Comparison of ENCODE assay signal across 1 cellular context in the genomic region with DNA sequence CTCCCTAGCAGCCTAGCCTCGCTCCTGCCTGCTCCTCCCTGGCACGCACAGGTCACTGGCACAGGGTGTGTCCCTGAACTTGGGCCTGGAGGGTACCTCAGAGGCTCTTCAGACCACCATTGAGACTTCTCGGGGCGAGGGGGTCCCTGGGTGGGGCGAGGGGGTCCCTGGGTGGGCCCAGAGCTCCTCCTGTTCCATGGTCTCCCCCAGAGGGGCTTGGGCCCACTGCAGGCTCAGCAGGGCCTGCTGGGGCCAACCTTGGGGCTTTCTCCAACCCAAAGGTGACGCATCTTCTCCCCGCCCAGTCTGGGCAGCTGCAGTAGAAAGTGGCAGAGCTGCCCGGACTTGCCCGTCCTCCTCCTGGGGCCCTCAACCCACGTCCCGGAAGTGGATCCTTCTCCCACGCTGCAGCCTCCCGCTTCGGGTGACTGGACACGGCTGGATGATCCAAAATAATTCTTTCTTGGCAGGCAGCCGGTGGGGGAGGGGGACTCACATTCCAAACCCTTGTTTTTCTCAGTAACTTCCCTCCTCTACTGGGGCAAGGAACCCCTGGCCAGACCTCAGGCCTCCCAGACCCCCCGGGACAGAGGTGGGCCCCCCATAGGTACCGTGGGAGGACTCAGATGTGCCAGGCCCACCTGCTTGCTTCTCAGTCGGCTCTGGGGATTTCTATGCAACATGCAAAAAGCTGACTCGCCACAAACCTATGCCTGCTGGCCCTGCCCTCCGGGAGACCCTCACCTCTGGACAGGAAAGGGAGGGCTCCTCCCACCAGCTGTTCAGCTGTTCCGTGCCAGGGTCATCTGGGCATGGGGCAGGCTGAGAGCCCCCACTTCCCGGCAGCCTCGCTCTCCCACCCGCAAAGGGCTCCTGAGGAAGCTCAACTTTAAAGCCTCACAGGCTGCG.
TF ChIP-seq lines count a peak whose summit lies in the region.

No MANE protein-coding gene starts in this region.

TF ChIP-seq in HepG2, 621 proteins besides CTCF, POLR2A, EP300 and RAD21 (continued from another document and continues in another):
- TF ChIP-seq, protein P1, sequence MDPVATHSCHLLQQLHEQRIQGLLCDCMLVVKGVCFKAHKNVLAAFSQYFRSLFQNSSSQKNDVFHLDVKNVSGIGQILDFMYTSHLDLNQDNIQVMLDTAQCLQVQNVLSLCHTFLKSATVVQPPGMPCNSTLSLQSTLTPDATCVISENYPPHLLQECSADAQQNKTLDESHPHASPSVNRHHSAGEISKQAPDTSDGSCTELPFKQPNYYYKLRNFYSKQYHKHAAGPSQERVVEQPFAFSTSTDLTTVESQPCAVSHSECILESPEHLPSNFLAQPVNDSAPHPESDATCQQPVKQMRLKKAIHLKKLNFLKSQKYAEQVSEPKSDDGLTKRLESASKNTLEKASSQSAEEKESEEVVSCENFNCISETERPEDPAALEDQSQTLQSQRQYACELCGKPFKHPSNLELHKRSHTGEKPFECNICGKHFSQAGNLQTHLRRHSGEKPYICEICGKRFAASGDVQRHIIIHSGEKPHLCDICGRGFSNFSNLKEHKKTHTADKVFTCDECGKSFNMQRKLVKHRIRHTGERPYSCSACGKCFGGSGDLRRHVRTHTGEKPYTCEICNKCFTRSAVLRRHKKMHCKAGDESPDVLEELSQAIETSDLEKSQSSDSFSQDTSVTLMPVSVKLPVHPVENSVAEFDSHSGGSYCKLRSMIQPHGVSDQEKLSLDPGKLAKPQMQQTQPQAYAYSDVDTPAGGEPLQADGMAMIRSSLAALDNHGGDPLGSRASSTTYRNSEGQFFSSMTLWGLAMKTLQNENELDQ (CRISPR knock-in tag; IDR thresholded peaks at IDR 0.05; ENCODE audit: borderline replicate concordance), result no peak
- TF ChIP-seq IRX3 (CRISPR knock-in tag; IDR thresholded peaks at IDR 0.05; ENCODE audit: borderline replicate concordance, low read depth) (no peak), MEIS2 (CRISPR knock-in tag; IDR thresholded peaks at IDR 0.05) (no peak), ETV5 (CRISPR knock-in tag; IDR thresholded peaks at IDR 0.05; ENCODE audit: borderline replicate concordance) (peak; percentile 50; the same call in 1 of the 2 replicates), HIC2 (CRISPR knock-in tag; IDR thresholded peaks at IDR 0.05; ENCODE audit: low read depth) (peak; percentile 71), SRF (IDR thresholded peaks at IDR 0.05; ENCODE audit: low read depth, low read length) (no peak), GATA4 (IDR thresholded peaks at IDR 0.05; ENCODE audit: borderline replicate concordance, low read depth) (no peak), SRSF4 (IDR thresholded peaks at IDR 0.05; ENCODE audit: low read depth, low read length, poor library complexity, severe bottlenecking) (no peak), TCF7 (IDR thresholded peaks at IDR 0.05; ENCODE audit: low read depth) (no peak), HES4 (CRISPR knock-in tag; IDR thresholded peaks at IDR 0.05; ENCODE audit: borderline replicate concordance) (no peak), ATF5 (CRISPR knock-in tag; IDR thresholded peaks at IDR 0.05; ENCODE audit: low read depth) (no peak), SOX5 (CRISPR knock-in tag; IDR thresholded peaks at IDR 0.05; ENCODE audit: borderline replicate concordance) (0 out of 2 replicates have a peak, but pooled peaks have one; percentile 28), ZNF510 (CRISPR knock-in tag; IDR thresholded peaks at IDR 0.05; ENCODE audit: low read depth) (no peak), RARA (CRISPR knock-in tag; IDR thresholded peaks at IDR 0.05) (no peak), ATAD3A (CRISPR knock-in tag; IDR thresholded peaks at IDR 0.05) (no peak), POLR2AphosphoS2 (IDR thresholded peaks at IDR 0.05; ENCODE audit: low read depth, low read length) (no peak), ZBTB3 (CRISPR knock-in tag; IDR thresholded peaks at IDR 0.05; ENCODE audit: borderline replicate concordance, low read depth) (no peak), ELF3 (CRISPR knock-in tag; IDR thresholded peaks at IDR 0.05) (no peak), PHF20 (CRISPR knock-in tag; IDR thresholded peaks at IDR 0.05) (0 out of 2 replicates have a peak, but pooled peaks have one; percentile 9), TBP (CRISPR knock-in tag; IDR thresholded peaks at IDR 0.05) (no peak), ZNF460 (CRISPR knock-in tag; IDR thresholded peaks at IDR 0.05; ENCODE audit: borderline replicate concordance) (no peak), RFX3 (CRISPR knock-in tag; IDR thresholded peaks at IDR 0.05) (no peak), KLF11 (CRISPR knock-in tag; IDR thresholded peaks at IDR 0.05) (no peak), HCFC1 (IDR thresholded peaks at IDR 0.05; ENCODE audit: low read depth, low read length) (no peak), KLF9 (CRISPR knock-in tag; IDR thresholded peaks at IDR 0.05; ENCODE audit: low read depth) (no peak), ZNF839 (CRISPR knock-in tag; IDR thresholded peaks at IDR 0.05; ENCODE audit: borderline replicate concordance) (no peak), TFDP2 (CRISPR knock-in tag; IDR thresholded peaks at IDR 0.05) (no peak), PBX3 (CRISPR knock-in tag; IDR thresholded peaks at IDR 0.05; ENCODE audit: borderline replicate concordance) (no peak), ZNF256 (CRISPR knock-in tag; conservative IDR thresholded peaks at IDR 0.05) (no peak), ZNF335 (CRISPR knock-in tag; IDR thresholded peaks at IDR 0.05) (no peak), ELF1 (CRISPR knock-in tag; IDR thresholded peaks at IDR 0.05) (peak; percentile 79), PLRG1 (conservative IDR thresholded peaks at IDR 0.05) (no peak), SP1 (IDR thresholded peaks at IDR 0.05) (no peak), SP1 (CRISPR knock-in tag; IDR thresholded peaks at IDR 0.05) (no peak), STAG1 (CRISPR knock-in tag; IDR thresholded peaks at IDR 0.05) (no peak)
- TF ChIP-seq, protein P2, sequence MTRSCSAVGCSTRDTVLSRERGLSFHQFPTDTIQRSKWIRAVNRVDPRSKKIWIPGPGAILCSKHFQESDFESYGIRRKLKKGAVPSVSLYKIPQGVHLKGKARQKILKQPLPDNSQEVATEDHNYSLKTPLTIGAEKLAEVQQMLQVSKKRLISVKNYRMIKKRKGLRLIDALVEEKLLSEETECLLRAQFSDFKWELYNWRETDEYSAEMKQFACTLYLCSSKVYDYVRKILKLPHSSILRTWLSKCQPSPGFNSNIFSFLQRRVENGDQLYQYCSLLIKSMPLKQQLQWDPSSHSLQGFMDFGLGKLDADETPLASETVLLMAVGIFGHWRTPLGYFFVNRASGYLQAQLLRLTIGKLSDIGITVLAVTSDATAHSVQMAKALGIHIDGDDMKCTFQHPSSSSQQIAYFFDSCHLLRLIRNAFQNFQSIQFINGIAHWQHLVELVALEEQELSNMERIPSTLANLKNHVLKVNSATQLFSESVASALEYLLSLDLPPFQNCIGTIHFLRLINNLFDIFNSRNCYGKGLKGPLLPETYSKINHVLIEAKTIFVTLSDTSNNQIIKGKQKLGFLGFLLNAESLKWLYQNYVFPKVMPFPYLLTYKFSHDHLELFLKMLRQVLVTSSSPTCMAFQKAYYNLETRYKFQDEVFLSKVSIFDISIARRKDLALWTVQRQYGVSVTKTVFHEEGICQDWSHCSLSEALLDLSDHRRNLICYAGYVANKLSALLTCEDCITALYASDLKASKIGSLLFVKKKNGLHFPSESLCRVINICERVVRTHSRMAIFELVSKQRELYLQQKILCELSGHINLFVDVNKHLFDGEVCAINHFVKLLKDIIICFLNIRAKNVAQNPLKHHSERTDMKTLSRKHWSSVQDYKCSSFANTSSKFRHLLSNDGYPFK (CRISPR knock-in tag; IDR thresholded peaks at IDR 0.05; ENCODE audit: borderline replicate concordance), result no peak
- TF ChIP-seq, protein P3, sequence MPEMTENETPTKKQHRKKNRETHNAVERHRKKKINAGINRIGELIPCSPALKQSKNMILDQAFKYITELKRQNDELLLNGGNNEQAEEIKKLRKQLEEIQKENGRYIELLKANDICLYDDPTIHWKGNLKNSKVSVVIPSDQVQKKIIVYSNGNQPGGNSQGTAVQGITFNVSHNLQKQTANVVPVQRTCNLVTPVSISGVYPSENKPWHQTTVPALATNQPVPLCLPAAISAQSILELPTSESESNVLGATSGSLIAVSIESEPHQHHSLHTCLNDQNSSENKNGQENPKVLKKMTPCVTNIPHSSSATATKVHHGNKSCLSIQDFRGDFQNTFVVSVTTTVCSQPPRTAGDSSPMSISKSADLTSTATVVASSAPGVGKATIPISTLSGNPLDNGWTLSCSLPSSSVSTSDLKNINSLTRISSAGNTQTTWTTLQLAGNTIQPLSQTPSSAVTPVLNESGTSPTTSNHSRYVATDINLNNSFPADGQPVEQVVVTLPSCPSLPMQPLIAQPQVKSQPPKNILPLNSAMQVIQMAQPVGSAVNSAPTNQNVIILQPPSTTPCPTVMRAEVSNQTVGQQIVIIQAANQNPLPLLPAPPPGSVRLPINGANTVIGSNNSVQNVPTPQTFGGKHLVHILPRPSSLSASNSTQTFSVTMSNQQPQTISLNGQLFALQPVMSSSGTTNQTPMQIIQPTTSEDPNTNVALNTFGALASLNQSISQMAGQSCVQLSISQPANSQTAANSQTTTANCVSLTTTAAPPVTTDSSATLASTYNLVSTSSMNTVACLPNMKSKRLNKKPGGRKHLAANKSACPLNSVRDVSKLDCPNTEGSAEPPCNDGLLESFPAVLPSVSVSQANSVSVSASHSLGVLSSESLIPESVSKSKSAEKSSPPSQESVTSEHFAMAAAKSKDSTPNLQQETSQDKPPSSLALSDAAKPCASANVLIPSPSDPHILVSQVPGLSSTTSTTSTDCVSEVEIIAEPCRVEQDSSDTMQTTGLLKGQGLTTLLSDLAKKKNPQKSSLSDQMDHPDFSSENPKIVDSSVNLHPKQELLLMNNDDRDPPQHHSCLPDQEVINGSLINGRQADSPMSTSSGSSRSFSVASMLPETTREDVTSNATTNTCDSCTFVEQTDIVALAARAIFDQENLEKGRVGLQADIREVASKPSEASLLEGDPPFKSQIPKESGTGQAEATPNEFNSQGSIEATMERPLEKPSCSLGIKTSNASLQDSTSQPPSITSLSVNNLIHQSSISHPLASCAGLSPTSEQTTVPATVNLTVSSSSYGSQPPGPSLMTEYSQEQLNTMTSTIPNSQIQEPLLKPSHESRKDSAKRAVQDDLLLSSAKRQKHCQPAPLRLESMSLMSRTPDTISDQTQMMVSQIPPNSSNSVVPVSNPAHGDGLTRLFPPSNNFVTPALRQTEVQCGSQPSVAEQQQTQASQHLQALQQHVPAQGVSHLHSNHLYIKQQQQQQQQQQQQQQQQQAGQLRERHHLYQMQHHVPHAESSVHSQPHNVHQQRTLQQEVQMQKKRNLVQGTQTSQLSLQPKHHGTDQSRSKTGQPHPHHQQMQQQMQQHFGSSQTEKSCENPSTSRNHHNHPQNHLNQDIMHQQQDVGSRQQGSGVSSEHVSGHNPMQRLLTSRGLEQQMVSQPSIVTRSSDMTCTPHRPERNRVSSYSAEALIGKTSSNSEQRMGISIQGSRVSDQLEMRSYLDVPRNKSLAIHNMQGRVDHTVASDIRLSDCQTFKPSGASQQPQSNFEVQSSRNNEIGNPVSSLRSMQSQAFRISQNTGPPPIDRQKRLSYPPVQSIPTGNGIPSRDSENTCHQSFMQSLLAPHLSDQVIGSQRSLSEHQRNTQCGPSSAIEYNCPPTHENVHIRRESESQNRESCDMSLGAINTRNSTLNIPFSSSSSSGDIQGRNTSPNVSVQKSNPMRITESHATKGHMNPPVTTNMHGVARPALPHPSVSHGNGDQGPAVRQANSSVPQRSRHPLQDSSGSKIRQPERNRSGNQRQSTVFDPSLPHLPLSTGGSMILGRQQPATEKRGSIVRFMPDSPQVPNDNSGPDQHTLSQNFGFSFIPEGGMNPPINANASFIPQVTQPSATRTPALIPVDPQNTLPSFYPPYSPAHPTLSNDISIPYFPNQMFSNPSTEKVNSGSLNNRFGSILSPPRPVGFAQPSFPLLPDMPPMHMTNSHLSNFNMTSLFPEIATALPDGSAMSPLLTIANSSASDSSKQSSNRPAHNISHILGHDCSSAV (CRISPR knock-in tag; IDR thresholded peaks at IDR 0.05; ENCODE audit: borderline replicate concordance), result no peak
- TF ChIP-seq, protein P4, sequence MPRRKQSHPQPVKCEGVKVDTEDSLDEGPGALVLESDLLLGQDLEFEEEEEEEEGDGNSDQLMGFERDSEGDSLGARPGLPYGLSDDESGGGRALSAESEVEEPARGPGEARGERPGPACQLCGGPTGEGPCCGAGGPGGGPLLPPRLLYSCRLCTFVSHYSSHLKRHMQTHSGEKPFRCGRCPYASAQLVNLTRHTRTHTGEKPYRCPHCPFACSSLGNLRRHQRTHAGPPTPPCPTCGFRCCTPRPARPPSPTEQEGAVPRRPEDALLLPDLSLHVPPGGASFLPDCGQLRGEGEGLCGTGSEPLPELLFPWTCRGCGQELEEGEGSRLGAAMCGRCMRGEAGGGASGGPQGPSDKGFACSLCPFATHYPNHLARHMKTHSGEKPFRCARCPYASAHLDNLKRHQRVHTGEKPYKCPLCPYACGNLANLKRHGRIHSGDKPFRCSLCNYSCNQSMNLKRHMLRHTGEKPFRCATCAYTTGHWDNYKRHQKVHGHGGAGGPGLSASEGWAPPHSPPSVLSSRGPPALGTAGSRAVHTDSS (CRISPR knock-in tag; conservative IDR thresholded peaks at IDR 0.05), result no peak
